In genomic region chr6:137928286-137928685, GRCh38 we compare ENCODE assay signal across 10 cellular contexts.
DNase-seq lines count a peak whose midpoint lies in the region; ATAC-seq and TF ChIP-seq lines count a peak whose summit lies in the region.
"Had no signal": no experiment of that assay in that cellular context is flagged by ENCODE, and none has a peak within 500 bp of the region (broad histone marks: within the 10 kb centered on the region; RNA-seq: fewer than 3 reads in every experiment).

No MANE protein-coding gene starts in this region.

- H3K27me3 ChIP-seq in BE2C = 0 out of 2 replicates have a peak, but pooled peaks cover 3% of the 10 kb centered on the region
- H3K27me3 ChIP-seq: gastrocnemius medialis had no signal

- H3K9me3 ChIP-seq in BE2C = no peaks in the 10 kb centered on the region
- H3K9me3 ChIP-seq: gastrocnemius medialis had no signal

- ATAC-seq in GM21423 (IDR thresholded peaks at IDR 0.05; ENCODE audit: unreplicated experiment) = peak; percentile 30
- ATAC-seq in left cardiac atrium = peak; percentile 30 to 56
- ATAC-seq: gastrocnemius medialis had no signal

- no peak for TF ChIP-seq CTCF in BE2C (IDR thresholded peaks at IDR 0.05; ENCODE audit: low read depth, low read length)

- H3K36me3 ChIP-seq in BE2C = no peaks in the 10 kb centered on the region
- H3K36me3 ChIP-seq: gastrocnemius medialis had no signal

- no peak overlapping the region for H3K4me3 ChIP-seq in BE2C (ENCODE audit: low read depth, low read length)
- H3K4me3 ChIP-seq: gastrocnemius medialis, skin epidermis had no signal

- no peaks in the 10 kb centered on the region for H3K4me1 ChIP-seq in BE2C

- intact Hi-C loops in left cardiac atrium (cut with DNase I) = no loop called here

- DNase-seq in CD1c-positive myeloid dendritic cell (ENCODE audit: extremely low spot score) = peak; percentile 89
- peak; percentile 45 for DNase-seq in NOMO-1 treated with dmso at 0.1 percent for 144 hours (lab: John Stamatoyannopoulos, UW; ENCODE audit: unreplicated experiment)
- no peak for DNase-seq in left cardiac atrium
- no peak for DNase-seq in NCI-H82 (lab: John Stamatoyannopoulos, UW)
- no peak for DNase-seq in BE2C
- DNase-seq in DMS 273 (lab: John Stamatoyannopoulos, UW; ENCODE audit: unreplicated experiment) = no peak
- no peak for DNase-seq in HuH-7 (ENCODE audit: low spot score)

Comparison
In these comparisons a context has a peak if more than half of its experiments do, and no peak if none do; other contexts are left out.
1. DNase-seq: peak in CD1c-positive myeloid dendritic cell (single experiment) and NOMO-1 treated with dmso at 0.1 percent for 144 hours (single experiment); none in left cardiac atrium (single experiment), NCI-H82 (single experiment), BE2C (single experiment), DMS 273 (single experiment) and HuH-7 (single experiment).